In genomic region chr11:74505911-74506310, GRCh38 we compare ENCODE assay signal across 22 cellular contexts. TPM values are rescaled to one million over a fixed set of nuclear protein-coding genes. Genes with fewer than 3 reads are reported as not detected.
DNase-seq lines count a peak whose midpoint lies in the region; ATAC-seq, FAIRE-seq and TF ChIP-seq lines count a peak whose summit lies in the region.
"Had no signal": no experiment of that assay in that cellular context is flagged by ENCODE, and none has a peak within 500 bp of the region (broad histone marks: within the 10 kb centered on the region; RNA-seq: fewer than 3 reads in every experiment).

No MANE protein-coding gene starts in this region.

- H3K4me3 ChIP-seq in breast epithelium (no peak overlapping the region), RWPE2 (ENCODE audit: severe bottlenecking) (no peak overlapping the region), bronchial epithelial cell (ENCODE audit: low read depth, low read length) (no peak overlapping the region), PC-3 (ENCODE audit: low read length) (no peak overlapping the region)
- H3K4me3 ChIP-seq in CD4-positive, alpha-beta memory T cell (ENCODE audit: low read length in 2 of 2): no peak overlapping the region
- H3K4me3 ChIP-seq: GM12878, HAP-1 had no signal

- H3K9ac ChIP-seq in PC-3 (ENCODE audit: low read length): no peak overlapping the region

- H3K4me3 Mint-ChIP-seq in MCF 10A (ENCODE audit: unreplicated experiment): no peak overlapping the region
- H3K4me3 Mint-ChIP-seq in CD4-positive, alpha-beta memory T cell: no peak overlapping the region
- H3K4me3 Mint-ChIP-seq: CD8-positive, alpha-beta T cell; HFFc6 had no signal

- H3K36me3 ChIP-seq in breast epithelium (no peaks in the 10 kb centered on the region), RWPE2 (ENCODE audit: low read depth) (no peaks in the 10 kb centered on the region), bronchial epithelial cell (ENCODE audit: control insufficient read depth, insufficient read depth, low read length) (no peaks in the 10 kb centered on the region), PC-3 (ENCODE audit: low read depth, low read length) (no peaks in the 10 kb centered on the region)
- H3K36me3 ChIP-seq in CD4-positive, alpha-beta memory T cell (ENCODE audit: insufficient read depth, low read length): no peaks in the 10 kb centered on the region
- H3K36me3 ChIP-seq: HAP-1 had no signal

- no peak for ATAC-seq in RWPE2 (ENCODE audit: low read depth)
- no peak for ATAC-seq in PC-3
- ATAC-seq: CD8-positive, alpha-beta T cell; GM12878 had no signal

- intact Hi-C loops in MCF 10A (cut with micrococcal nuclease): no loop called here
- intact Hi-C loops in breast epithelium (cut with DNase I; ENCODE audit: low total_unique reads): no loop called here
- intact Hi-C loops in CD4-positive, alpha-beta memory T cell (cut with micrococcal nuclease): no loop called here
- intact Hi-C loops in PC-3 (cut with micrococcal nuclease): no loop called here

- H3K27me3 Mint-ChIP-seq in MCF 10A (ENCODE audit: insufficient read depth, unreplicated experiment): no peaks in the 10 kb centered on the region
- peaks cover 0 to 10% of the 10 kb centered on the region in 2 donors for H3K27me3 Mint-ChIP-seq in CD4-positive, alpha-beta memory T cell

- no peaks in the 10 kb centered on the region for H3K36me3 Mint-ChIP-seq in MCF 10A (ENCODE audit: insufficient read depth, unreplicated experiment)
- H3K36me3 Mint-ChIP-seq in CD4-positive, alpha-beta memory T cell: peaks cover 0 to 3% of the 10 kb centered on the region in 2 donors
- H3K36me3 Mint-ChIP-seq: CD8-positive, alpha-beta T cell had no signal

- H3K27ac ChIP-seq in breast epithelium: no peak overlapping the region
- peak overlapping the region; percentile 82 for H3K27ac ChIP-seq in RWPE2 (ENCODE audit: poor library complexity, severe bottlenecking)
- H3K27ac ChIP-seq in CD4-positive, alpha-beta memory T cell (ENCODE audit: low read depth, low read length): no peak overlapping the region
- no peak overlapping the region for H3K27ac ChIP-seq in PC-3 (ENCODE audit: low read length)

- no peak overlapping the region for H2AFZ ChIP-seq in PC-3 (ENCODE audit: low read length)

- POLR2A ChIA-PET in MCF 10A (lab: Yijun Ruan, JAX) (interaction anchor here (1.0 kb wide), 1 partner anchor 13 kb away, joined by 3 read pairs; the partner anchor contains the start of gene LIPT2), PC-3 (lab: Charles Lee; ENCODE audit: unreplicated experiment) (interaction anchor here (0.6 kb wide), 1 partner anchor 504 kb away, joined by 3 read pairs; no protein-coding TSS in a partner anchor)
- POLR2A ChIA-PET in CD4-positive, alpha-beta memory T cell (lab: Charles Lee; ENCODE audit: partially characterized antibody): interaction anchor here (1.2 kb wide), 1 partner anchor 12 kb away, joined by 4 read pairs; the partner anchor contains the start of gene LIPT2

- CTCF ChIA-PET in MCF 10A (lab: Yijun Ruan, JAX): interaction anchor here (0.7 to 1.8 kb wide), 2 partner anchors 44 to 65 kb away, joined by 4 to 6 read pairs; no protein-coding TSS in a partner anchor
- CTCF ChIA-PET in CD4-positive, alpha-beta memory T cell (lab: Charles Lee; ENCODE audit: partially characterized antibody): no interaction called here
- CTCF ChIA-PET in PC-3 (lab: Charles Lee): no interaction called here

- no peaks in the 10 kb centered on the region for H3K4me1 ChIP-seq in breast epithelium
- peaks cover 6% of the 10 kb centered on the region for H3K4me1 ChIP-seq in RWPE2 (ENCODE audit: insufficient read depth, poor library complexity, severe bottlenecking)
- no peaks in the 10 kb centered on the region for H3K4me1 ChIP-seq in CD4-positive, alpha-beta memory T cell (ENCODE audit: insufficient read depth, low read length)
- peaks cover 9% of the 10 kb centered on the region for H3K4me1 ChIP-seq in PC-3 (ENCODE audit: insufficient read depth, low read length)
- H3K4me1 ChIP-seq: Caco-2, HAP-1 had no signal

- FAIRE-seq in bronchial epithelial cell (lab: Jason Lieb, UNC): peak; percentile 32
- FAIRE-seq: D721Med, GM12878, GM18507, H54 had no signal

- H3K27me3 ChIP-seq in breast epithelium (no peaks in the 10 kb centered on the region), RWPE2 (ENCODE audit: insufficient read depth, poor library complexity, severe bottlenecking) (no peaks in the 10 kb centered on the region), bronchial epithelial cell (ENCODE audit: control insufficient read depth, insufficient read depth, low read length) (no peaks in the 10 kb centered on the region), PC-3 (ENCODE audit: low read length) (no peaks in the 10 kb centered on the region)
- no peaks in the 10 kb centered on the region for H3K27me3 ChIP-seq in CD4-positive, alpha-beta memory T cell (ENCODE audit: insufficient read depth, low read length)

- no peaks in the 10 kb centered on the region for H3K9me2 ChIP-seq in PC-3 (replicated peaks; ENCODE audit: low read length)

- H3K27ac Mint-ChIP-seq in MCF 10A (ENCODE audit: low read depth, unreplicated experiment): peak overlapping the region; percentile 100
- no peak overlapping the region for H3K27ac Mint-ChIP-seq in CD4-positive, alpha-beta memory T cell
- H3K27ac Mint-ChIP-seq: CD8-positive, alpha-beta T cell; HFFc6 had no signal

- peaks cover 9% of the 10 kb centered on the region for H3K4me1 Mint-ChIP-seq in MCF 10A (ENCODE audit: insufficient read depth, unreplicated experiment)
- H3K4me1 Mint-ChIP-seq in CD4-positive, alpha-beta memory T cell: peaks cover 0 to 1% (median 0%) of the 10 kb centered on the region in 4 donors

- H3K9me3 ChIP-seq in breast epithelium (peaks cover 0 to 6% of the 10 kb centered on the region in 2 donors), RWPE2 (ENCODE audit: severe bottlenecking) (no peaks in the 10 kb centered on the region), PC-3 (ENCODE audit: low read length) (peaks cover 11% of the 10 kb centered on the region; the same call in 1 of the 2 replicates)
- no peaks in the 10 kb centered on the region for H3K9me3 ChIP-seq in CD4-positive, alpha-beta memory T cell (ENCODE audit: control insufficient read depth in 1 of 2, low read length in 2 of 2)

- no peak for TF ChIP-seq CTCF in MCF 10A (IDR thresholded peaks at IDR 0.05; ENCODE audit: unreplicated experiment)
- TF ChIP-seq CTCF in breast epithelium (IDR thresholded peaks at IDR 0.05): no peak
- no peak for TF ChIP-seq CTCF in RWPE2 (IDR thresholded peaks at IDR 0.05; ENCODE audit: poor library complexity, severe bottlenecking)
- TF ChIP-seq CTCF in bronchial epithelial cell (IDR thresholded peaks at IDR 0.05; ENCODE audit: insufficient read depth, low read length, severe bottlenecking): no peak
- TF ChIP-seq CTCF in PC-3 (conservative IDR thresholded peaks at IDR 0.05; ENCODE audit: low read depth, low read length): no peak

- H4K20me1 ChIP-seq in PC-3 (ENCODE audit: low read length): no peaks in the 10 kb centered on the region

- H3K9me3 Mint-ChIP-seq in MCF 10A (ENCODE audit: unreplicated experiment): peaks cover 6% of the 10 kb centered on the region
- peaks cover 0 to 16% (median 9%) of the 10 kb centered on the region in 8 donors for H3K9me3 Mint-ChIP-seq in CD4-positive, alpha-beta memory T cell

- no peak overlapping the region for H3K4me2 ChIP-seq in PC-3 (ENCODE audit: low read length)

- DNase-seq in MCF 10A (ENCODE audit: unreplicated experiment): no peak
- no peak for DNase-seq in breast epithelium (ENCODE audit: low spot score in 2 of 2)
- DNase-seq in RWPE2 (ENCODE audit: low spot score): no peak
- no peak for DNase-seq in bronchial epithelial cell (ENCODE audit: low read depth)
- DNase-seq in NCI-H510A treated with DMSO at 0.1 percent for 48 hours (lab: John Stamatoyannopoulos, UW): no peak
- DNase-seq in CD4-positive, alpha-beta memory T cell: no peak
- no peak for DNase-seq in PC-3
- DNase-seq: 8988T; C1 segment of cervical spinal cord; Caco-2; CD8-positive, alpha-beta T cell; DMS 273 treated with DMSO at 0.1 percent for 48 hours; DMS79; EL; GDM1; GOT3; HFFc6 had no signal

- no peaks in the 10 kb centered on the region for H3K79me2 ChIP-seq in PC-3 (ENCODE audit: low read length)

- TF ChIP-seq POLR2A in breast epithelium (IDR thresholded peaks at IDR 0.05): no peak

- BruUV-seq in MCF 10A (replicated peaks; lab: Mats Ljungman, UMichigan) (no TSS peak), PC-3 (replicated peaks; lab: Mats Ljungman, UMichigan) (no TSS peak)

- H3F3A ChIP-seq in PC-3 (ENCODE audit: low read length, unreplicated experiment): no peaks in the 10 kb centered on the region

RNA-seq across cellular contexts. Expression of gene LIPT2, which starts 12.4 kb away (rescaled TPM):
- total RNA-seq in MCF 10A (2022) (3.0 and 7.9 TPM in 2 replicates), breast epithelium (10 to 100 TPM in 1 of 3 donors, 1 to 10 TPM in 2; 2.0 to 13.5 (median 9.8) TPM), bronchial epithelial cell (2.3 and 2.6 TPM in 2 replicates), PC-3 (2014; rRNA removed) (9.4 and 11.3 TPM in 2 replicates)
- total RNA-seq in CD4-positive, alpha-beta memory T cell: 10 to 100 TPM in 1 of 2 experiments, 1 to 10 TPM in 1; 8.0 to 15.5 TPM
- polyA plus RNA-seq in CD4-positive, alpha-beta memory T cell: 10 to 100 TPM in 1 of 2 donors, 1 to 10 TPM in 1; 9.6 to 19.6 TPM

RNA-seq across cellular contexts. Expression of gene KCNE3, which starts 38.6 kb away (rescaled TPM):
- total RNA-seq in MCF 10A (2022) (not detected in 2 replicates), breast epithelium (10 to 100 TPM in 1 of 3 donors, 1 to 10 TPM in 2; 3.6 to 15.8 (median 4.7) TPM), bronchial epithelial cell (0.13 and 0.26 TPM in 2 replicates), PC-3 (2014; rRNA removed) (0.58 and 0.73 TPM in 2 replicates)
- under 1 TPM in 1 of 2 experiments, not detected in 1; 0.28 TPM for total RNA-seq in CD4-positive, alpha-beta memory T cell
- not detected for polyA plus RNA-seq in CD4-positive, alpha-beta memory T cell
- total RNA-seq: CD8-positive, alpha-beta T cell; GM12878 had no signal
- polyA plus RNA-seq: GM12878 had no signal
